ENCODE assay signal across 3 cellular contexts in the genomic region with DNA sequence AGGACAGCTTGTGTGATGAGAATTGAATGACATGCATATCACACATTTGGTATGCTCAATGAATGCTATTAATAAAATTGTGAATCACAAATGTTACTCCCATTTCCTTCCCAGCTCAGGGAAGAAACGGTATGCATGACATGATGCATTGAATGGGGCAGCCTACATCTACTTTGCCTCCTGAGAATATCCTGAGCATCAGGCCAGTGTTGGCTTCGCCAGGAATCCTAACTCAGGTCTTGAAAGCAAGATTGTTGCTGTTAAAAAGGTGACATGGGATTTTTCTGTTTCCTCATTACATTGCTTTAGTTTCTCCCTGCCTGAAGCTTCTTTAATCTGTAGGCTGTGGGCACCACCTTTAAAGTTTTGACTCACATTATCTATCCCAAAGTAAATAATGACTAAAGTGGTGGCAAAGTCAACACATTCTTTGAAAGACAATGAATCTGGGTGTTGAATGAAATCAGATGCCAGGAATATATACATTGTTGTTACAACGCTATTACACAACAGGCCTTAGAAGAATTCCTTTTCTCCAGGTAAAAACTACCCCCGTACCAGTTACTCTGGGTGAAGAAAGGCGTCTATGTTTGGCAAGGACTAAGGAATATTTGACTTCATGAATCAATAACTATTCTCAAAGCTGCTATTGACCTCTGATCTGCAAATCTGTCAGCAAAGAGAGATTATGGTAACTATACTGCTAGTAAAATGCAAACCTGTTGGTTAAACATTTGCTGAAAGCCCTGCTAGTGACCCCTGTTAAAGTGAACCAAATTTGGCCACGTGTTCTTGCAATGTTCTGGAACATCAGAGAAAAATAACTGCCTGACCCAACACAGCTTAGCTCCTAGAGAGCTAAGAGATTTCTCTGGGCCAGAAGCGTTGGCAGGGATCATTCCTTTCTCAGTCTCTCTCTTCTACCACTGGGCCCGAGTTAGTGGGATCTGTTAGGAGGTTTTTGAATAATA.
TF ChIP-seq lines count a peak whose summit lies in the region.

No MANE protein-coding gene starts in this region.

TF ChIP-seq in GM12891, 5 proteins besides CTCF, POLR2A, EP300 and RAD21 (continued from another document):
- no peak for TF ChIP-seq POLR2AphosphoS5 (IDR thresholded peaks at IDR 0.05; ENCODE audit: low read depth, low read length)

TF ChIP-seq in endothelial cell of umbilical vein, 7 proteins besides CTCF, POLR2A, EP300 and RAD21 (continued from another document):
- TF ChIP-seq, protein P1, sequence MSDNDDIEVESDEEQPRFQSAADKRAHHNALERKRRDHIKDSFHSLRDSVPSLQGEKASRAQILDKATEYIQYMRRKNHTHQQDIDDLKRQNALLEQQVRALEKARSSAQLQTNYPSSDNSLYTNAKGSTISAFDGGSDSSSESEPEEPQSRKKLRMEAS (IDR thresholded peaks at IDR 0.05; ENCODE audit: insufficient read depth, insufficient read length) = no peak
- TF ChIP-seq FOS (IDR thresholded peaks at IDR 0.05; ENCODE audit: borderline replicate concordance, insufficient read depth, low read length) (no peak), MYC (IDR thresholded peaks at IDR 0.05; ENCODE audit: low read depth, low read length) (no peak)

TF ChIP-seq in neural cell, 6 proteins besides CTCF, POLR2A, EP300 and RAD21 (continued from another document):
- no peak for TF ChIP-seq REST (IDR thresholded peaks at IDR 0.05; ENCODE audit: borderline replicate concordance)
- TF ChIP-seq POLR2AphosphoS5 (IDR thresholded peaks at IDR 0.05) = no peak
- no peak for TF ChIP-seq SMC3 (conservative IDR thresholded peaks at IDR 0.05; ENCODE audit: poor library complexity)
- TF ChIP-seq TAF1 (IDR thresholded peaks at IDR 0.05; ENCODE audit: low read depth) = no peak
- TF ChIP-seq MXI1 (conservative IDR thresholded peaks at IDR 0.05; ENCODE audit: poor library complexity, severe bottlenecking) = no peak
